24 cellular contexts compared by ENCODE assay signal in genomic region chr11:95989216-95989615, GRCh38.
"Had no signal": no experiment of that assay in that cellular context is flagged by ENCODE, and none has a peak within 500 bp of the region (broad histone marks: within the 10 kb centered on the region; RNA-seq: fewer than 3 reads in every experiment).

No MANE protein-coding gene starts in this region.

- H3K4me3 ChIP-seq: thoracic aorta, vagina had no signal

- H3K27ac ChIP-seq: epithelial cell of prostate, thoracic aorta, vagina had no signal

- H3K4me3 Mint-ChIP-seq: activated CD4-positive, alpha-beta T cell treated with anti-CD3 and anti-CD28 coated beads for 36 hours; activated naive CD4-positive, alpha-beta T cell treated with anti-CD3 and anti-CD28 coated beads, Interleukin-2, amount 10 ng/mL, durations not matched to agents 7 days and 5 days; activated naive CD8-positive, alpha-beta T cell treated with anti-CD3 and anti-CD28 coated beads, Interleukin-2, amount 50 U/mL, for 24 hours; activated T-helper 1 cell treated with anti-CD3 and anti-CD28 coated beads, Interleukin-12 subunit alpha, Interleukin-12 subunit beta, Interleukin-2, Interleukin-4 antibody, amounts not matched to agents 30 ng/mL and 10 ng/mL and 1 ng/mL, durations not matched to agents 14 hours and 24 hours and 36 hours; central memory CD8-positive, alpha-beta T cell; natural killer cell treated with Interleukin-12 subunit alpha and Interleukin-12 subunit beta and Interleukin-15 and Interleukin-18, amount 100 ng/mL, for 72 hours; T-cell; T-helper 2 cell treated with Interferon-gamma antibody and Interleukin-4, amounts not matched to agents 5 μg/mL and 100 μg/mL, for 36 hours had no signal

- H3K27me3 Mint-ChIP-seq: activated CD4-positive, alpha-beta T cell treated with anti-CD3 and anti-CD28 coated beads for 36 hours; activated naive CD4-positive, alpha-beta T cell treated with anti-CD3 and anti-CD28 coated beads, Interleukin-2, amount 10 ng/mL, durations not matched to agents 7 days and 5 days; activated naive CD8-positive, alpha-beta T cell treated with anti-CD3 and anti-CD28 coated beads, Interleukin-2, amount 50 U/mL, for 24 hours; central memory CD8-positive, alpha-beta T cell; natural killer cell treated with Interleukin-12 subunit alpha and Interleukin-12 subunit beta and Interleukin-15 and Interleukin-18, amount 100 ng/mL, for 72 hours; T-cell had no signal

- H3K9me3 ChIP-seq: thoracic aorta, vagina had no signal

- H3K36me3 ChIP-seq: thoracic aorta had no signal

- ATAC-seq: activated CD4-positive, alpha-beta T cell treated with anti-CD3 and anti-CD28 coated beads for 36 hours; activated naive CD8-positive, alpha-beta T cell treated with anti-CD3 and anti-CD28 coated beads, Interleukin-2, amount 50 U/mL, for 24 hours; left ventricle myocardium superior; natural killer cell treated with Interleukin-12 subunit alpha and Interleukin-12 subunit beta and Interleukin-15 and Interleukin-18, amount 100 ng/mL, for 72 hours; right cardiac atrium; stimulated activated naive CD8-positive, alpha-beta T cell treated with anti-CD3 and anti-CD28 coated beads, Interleukin-15, Interleukin-2, amounts not matched to agents 100 U/mL and 50 U/mL, for 24 hours; T-cell had no signal

- H3K27me3 ChIP-seq: vagina had no signal

- H3K4me1 Mint-ChIP-seq: activated naive CD4-positive, alpha-beta T cell treated with anti-CD3 and anti-CD28 coated beads, Interleukin-2, amount 10 ng/mL, durations not matched to agents 7 days and 5 days had no signal

- H3K27ac Mint-ChIP-seq: activated CD4-positive, alpha-beta T cell treated with anti-CD3 and anti-CD28 coated beads for 36 hours; activated naive CD4-positive, alpha-beta T cell treated with anti-CD3 and anti-CD28 coated beads, Interleukin-2, amount 10 ng/mL, durations not matched to agents 7 days and 5 days; activated naive CD8-positive, alpha-beta T cell treated with anti-CD3 and anti-CD28 coated beads, Interleukin-2, amount 50 U/mL, for 24 hours; activated T-helper 1 cell treated with anti-CD3 and anti-CD28 coated beads, Interleukin-12 subunit alpha, Interleukin-12 subunit beta, Interleukin-2, Interleukin-4 antibody, amounts not matched to agents 30 ng/mL and 10 ng/mL and 1 ng/mL, durations not matched to agents 14 hours and 24 hours and 36 hours; natural killer cell treated with Interleukin-12 subunit alpha and Interleukin-12 subunit beta and Interleukin-15 and Interleukin-18, amount 100 ng/mL, for 72 hours; T-helper 2 cell treated with Interferon-gamma antibody and Interleukin-4, amounts not matched to agents 5 μg/mL and 100 μg/mL, for 36 hours had no signal

- DNase-seq: activated CD4-positive, alpha-beta T cell treated with anti-CD3 and anti-CD28 coated beads for 36 hours; activated CD4-positive, CD25-positive, alpha-beta regulatory T cell; activated effector memory CD4-positive, alpha-beta T cell treated with anti-CD3 and anti-CD28 coated beads, Interleukin-2, amount 50 U/mL, for 16 hours; activated naive CD4-positive, alpha-beta T cell treated with anti-CD3 and anti-CD28 coated beads, Interleukin-2, amount 10 ng/mL, durations not matched to agents 7 days and 5 days; activated naive CD8-positive, alpha-beta T cell treated with anti-CD3 and anti-CD28 coated beads, Interleukin-2, amount 50 U/mL, for 24 hours; amygdala; dermis blood vessel endothelial cell; effector CD4-positive, alpha-beta T cell; glutamatergic neuron; left ventricle myocardium superior; midbrain; posterior cingulate gyrus; right cardiac atrium; stimulated activated CD4-positive, alpha-beta T cell treated with anti-CD3 and anti-CD28 coated beads, Interleukin-4, amount 100 ng/mL, for 1 hour; stimulated activated naive CD8-positive, alpha-beta T cell treated with anti-CD3 and anti-CD28 coated beads, Interleukin-15, Interleukin-2, amounts not matched to agents 100 U/mL and 50 U/mL, for 24 hours; T-cell; trophoblast cell had no signal

- H3K9me3 Mint-ChIP-seq: activated naive CD4-positive, alpha-beta T cell treated with anti-CD3 and anti-CD28 coated beads, Interleukin-2, amount 10 ng/mL, durations not matched to agents 7 days and 5 days; activated naive CD8-positive, alpha-beta T cell treated with anti-CD3 and anti-CD28 coated beads, Interleukin-2, amount 50 U/mL, for 24 hours; activated T-helper 1 cell treated with anti-CD3 and anti-CD28 coated beads, Interleukin-12 subunit alpha, Interleukin-12 subunit beta, Interleukin-2, Interleukin-4 antibody, amounts not matched to agents 30 ng/mL and 10 ng/mL and 1 ng/mL, durations not matched to agents 14 hours and 24 hours and 36 hours; central memory CD8-positive, alpha-beta T cell; natural killer cell treated with Interleukin-12 subunit alpha and Interleukin-12 subunit beta and Interleukin-15 and Interleukin-18, amount 100 ng/mL, for 72 hours; T-cell; T-helper 2 cell treated with Interferon-gamma antibody and Interleukin-4, amounts not matched to agents 5 μg/mL and 100 μg/mL, for 36 hours had no signal
